14 cellular contexts compared by ENCODE assay signal in the genomic region with DNA sequence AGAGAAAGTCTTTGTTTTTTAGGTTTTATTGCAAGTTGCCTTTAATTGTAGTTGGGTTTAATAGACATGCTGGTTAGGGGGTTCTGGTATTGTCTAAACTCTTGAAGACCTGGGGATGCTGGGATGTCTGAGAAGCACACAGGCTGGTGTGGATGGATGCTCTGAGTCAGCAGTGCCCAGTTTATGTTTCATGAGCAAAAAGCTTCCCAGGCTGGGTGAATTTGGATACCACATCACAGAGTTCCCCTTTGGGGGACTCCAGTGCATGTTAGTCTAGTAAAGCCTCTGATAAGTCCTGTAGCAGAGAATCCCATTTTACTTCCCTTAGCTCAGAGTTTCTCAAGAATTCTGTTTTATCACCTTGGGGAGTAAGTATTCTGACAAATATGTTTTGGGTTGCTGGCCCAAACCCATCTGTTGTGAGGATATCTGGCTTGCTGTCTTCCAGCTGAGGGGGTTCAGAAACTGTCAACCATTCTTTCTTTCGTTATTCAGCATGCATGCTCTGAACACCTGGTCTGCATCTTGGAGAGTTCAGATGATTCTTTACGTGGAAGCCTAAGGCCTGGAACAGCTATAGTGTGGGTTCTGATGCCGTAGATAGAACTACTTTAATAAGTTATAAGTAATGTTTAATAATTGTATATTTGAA.
DNase-seq lines count a peak whose midpoint lies in the region; ATAC-seq and TF ChIP-seq lines count a peak whose summit lies in the region.
"Had no signal": no experiment of that assay in that cellular context is flagged by ENCODE, and none has a peak within 500 bp of the region (broad histone marks: within the 10 kb centered on the region; RNA-seq: fewer than 3 reads in every experiment).

No MANE protein-coding gene starts in this region.

- no peak for DNase-seq in activated CD4-positive, CD25-positive, alpha-beta regulatory T cell treated with anti-CD3 and anti-CD28 coated beads, Interleukin-2, amount 50 U/mL, for 72 hours
- peak; percentile 9 for DNase-seq in astrocyte of the spinal cord (ENCODE audit: low read depth, low spot score)
- no peak for DNase-seq in omental fat pad (ENCODE audit: low spot score)
- no peak for DNase-seq in DMS79 (lab: John Stamatoyannopoulos, UW)
- DNase-seq: COR-L47, lower lobe of right lung, NCI-H1436 treated with DMSO at 0.1 percent for 48 hours, NCI-H69, SHP77 treated with DMSO at 0.1 percent for 48 hours had no signal

- ATAC-seq in activated CD4-positive, CD25-positive, alpha-beta regulatory T cell treated with anti-CD3 and anti-CD28 coated beads, Interleukin-2, amount 50 U/mL, for 24 hours: peak; percentile 15 to 39
- peak; percentile 54 for ATAC-seq in GM21390 (IDR thresholded peaks at IDR 0.05; ENCODE audit: unreplicated experiment)
- ATAC-seq in HG03520 (IDR thresholded peaks at IDR 0.05; ENCODE audit: unreplicated experiment): peak; percentile 59
- ATAC-seq in HG02840 (IDR thresholded peaks at IDR 0.05; ENCODE audit: low FRiP score, unreplicated experiment): no peak
- no peak for ATAC-seq in omental fat pad (ENCODE audit: low FRiP score)
- ATAC-seq: lower lobe of right lung had no signal

- in situ Hi-C loops in astrocyte of the spinal cord (cut with HindIII; ENCODE audit: low sequenced_read_pairs): no loop called here

- no peak overlapping the region for H3K4me3 ChIP-seq in astrocyte of the spinal cord (ENCODE audit: low read depth, low read length)
- H3K4me3 ChIP-seq: lower lobe of right lung, skin epidermis had no signal

- no peak for TF ChIP-seq CTCF in astrocyte of the spinal cord (IDR thresholded peaks at IDR 0.05; ENCODE audit: low read depth, low read length)
- no peak for TF ChIP-seq CTCF in omental fat pad (IDR thresholded peaks at IDR 0.05)

Comparison
In these comparisons a context has a peak if more than half of its experiments do, and no peak if none do; other contexts are left out.
1. ATAC-seq: peak in activated CD4-positive, CD25-positive, alpha-beta regulatory T cell treated with anti-CD3 and anti-CD28 coated beads, Interleukin-2, amount 50 U/mL, for 24 hours (2 of 2), GM21390 (single experiment) and HG03520 (single experiment); none in HG02840 (single experiment) and omental fat pad (single experiment).